7 cellular contexts compared by ENCODE assay signal in genomic region chr1:30743584-30744059, GRCh38. TPM values are rescaled to one million over a fixed set of nuclear protein-coding genes. Genes with fewer than 3 reads are reported as not detected.
DNase-seq lines count a peak whose midpoint lies in the region; ATAC-seq and TF ChIP-seq lines count a peak whose summit lies in the region.

No MANE protein-coding gene starts in this region.

- H3K27ac ChIP-seq in effector memory CD4-positive, alpha-beta T cell (ENCODE audit: insufficient read depth, low read length, poor library complexity, severe bottlenecking) = peak overlapping the region; percentile 93
- peak overlapping the region in 3 of 5 donors; percentile 7 to 43 (median 13) for H3K27ac ChIP-seq in stomach

- TF ChIP-seq POLR2A in stomach (IDR thresholded peaks at IDR 0.05) = no peak

- peaks cover 78% of the 10 kb centered on the region for H3K4me1 ChIP-seq in effector memory CD4-positive, alpha-beta T cell (ENCODE audit: control insufficient read depth, insufficient read depth, low read length, poor library complexity, severe bottlenecking)
- peaks cover 3 to 71% (median 11%) of the 10 kb centered on the region in 4 donors for H3K4me1 ChIP-seq in stomach

- H3K4me3 ChIP-seq in effector memory CD4-positive, alpha-beta T cell (ENCODE audit: insufficient read depth, low read depth, low read length, poor library complexity, severe bottlenecking) = peak overlapping the region; percentile 1
- peak overlapping the region in 1 of 4 donors; percentile 16 for H3K4me3 ChIP-seq in stomach

- DNase-seq in UCSD-AML1 (lab: John Stamatoyannopoulos, UW; ENCODE audit: unreplicated experiment) = peak; percentile 62
- DNase-seq in effector memory CD4-positive, alpha-beta T cell = peak; percentile 69 to 74 (median 74)
- DNase-seq in stomach = no peak
- DNase-seq in NCI-H2107 treated with DMSO at 0.1 percent for 48 hours (lab: John Stamatoyannopoulos, UW; ENCODE audit: unreplicated experiment) = no peak

- WGBS in stomach, 5 donors = 47 to 67% (median 55%) methylated on average over 4 of the region's 4 CpGs

- ATAC-seq in GM18520 (IDR thresholded peaks at IDR 0.05; ENCODE audit: unreplicated experiment) = peak; percentile 28
- peak; percentile 46 for ATAC-seq in HG03354 (IDR thresholded peaks at IDR 0.05; ENCODE audit: poor library complexity, severe bottlenecking, unreplicated experiment)
- no peak for ATAC-seq in GM18868 (IDR thresholded peaks at IDR 0.05; ENCODE audit: unreplicated experiment)

- no peaks in the 10 kb centered on the region for H3K9me3 ChIP-seq in effector memory CD4-positive, alpha-beta T cell (ENCODE audit: control insufficient read depth, low read length)
- H3K9me3 ChIP-seq in stomach = no peaks in the 10 kb centered on the region

- no peaks in the 10 kb centered on the region for H3K27me3 ChIP-seq in effector memory CD4-positive, alpha-beta T cell (replicated peaks; ENCODE audit: control insufficient read depth, insufficient read depth, low read length, poor library complexity, severe bottlenecking)
- H3K27me3 ChIP-seq in stomach = no peaks in the 10 kb centered on the region

- intact Hi-C loops in stomach (cut with DNase I; ENCODE audit: low total_unique reads) = no loop called here

- no peak for TF ChIP-seq CTCF in stomach (IDR thresholded peaks at IDR 0.05)

- peaks cover 42% of the 10 kb centered on the region for H3K36me3 ChIP-seq in effector memory CD4-positive, alpha-beta T cell (ENCODE audit: control insufficient read depth, insufficient read depth, low read length)
- peaks cover 0 to 33% (median 12%) of the 10 kb centered on the region in 4 donors for H3K36me3 ChIP-seq in stomach

- TF ChIP-seq EP300 in stomach (IDR thresholded peaks at IDR 0.05) = no peak

RNA-seq across cellular contexts. Expression of gene LAPTM5, which starts 14.0 kb away (rescaled TPM):
- 10 to 100 TPM in 4 of 5 donors, 1 to 10 TPM in 1; 4.6 to 48.4 (median 29.6) TPM for total RNA-seq in stomach
- polyA plus RNA-seq in stomach = 10 to 100 TPM; 33.1 to 39.9 (median 37.6) TPM

RNA-seq across cellular contexts. Expression of gene MATN1, which starts 20.2 kb away (rescaled TPM):
- 1 to 10 TPM in 1 of 5 donors, not detected in 4; 1.7 TPM for total RNA-seq in stomach
- polyA plus RNA-seq in stomach = not detected

Comparison
In these comparisons a context has a peak if more than half of its experiments do, and no peak if none do; other contexts are left out.
1. DNase-seq: peak in UCSD-AML1 (single experiment) and effector memory CD4-positive, alpha-beta T cell (3 of 3); none in stomach (single experiment) and NCI-H2107 treated with DMSO at 0.1 percent for 48 hours (single experiment).